20 cellular contexts compared by ENCODE assay signal in genomic region chr3:184690236-184690883, GRCh38. TPM values are rescaled to one million over a fixed set of nuclear protein-coding genes. Genes with fewer than 3 reads are reported as not detected.
DNase-seq lines count a peak whose midpoint lies in the region; ATAC-seq and TF ChIP-seq lines count a peak whose summit lies in the region.
"Had no signal": no experiment of that assay in that cellular context is flagged by ENCODE, and none has a peak within 500 bp of the region (broad histone marks: within the 10 kb centered on the region; RNA-seq: fewer than 3 reads in every experiment).

No MANE protein-coding gene starts in this region.

- H3K4me1 Mint-ChIP-seq in endodermal cell, result peaks cover 38% of the 10 kb centered on the region
- H3K4me1 Mint-ChIP-seq in neural crest cell, result peaks cover 49% of the 10 kb centered on the region
- peaks cover 0 to 4% of the 10 kb centered on the region in 2 donors for H3K4me1 Mint-ChIP-seq in effector memory CD8-positive, alpha-beta T cell (ENCODE audit: low read depth in 2 of 2)
- H3K4me1 Mint-ChIP-seq in CD8-positive, alpha-beta memory T cell, result peaks cover 0 to 2% (median 0%) of the 10 kb centered on the region in 3 donors
- H3K4me1 Mint-ChIP-seq: CD4-positive, alpha-beta memory T cell had no signal

- H3K9me2 ChIP-seq in Karpas-422 (replicated peaks; ENCODE audit: insufficient read depth, low read length), result no peaks in the 10 kb centered on the region

- 0 out of 2 replicates have a peak, but pooled peaks cover 4% of the 10 kb centered on the region for H4K20me1 ChIP-seq in Karpas-422 (ENCODE audit: insufficient read depth, low read depth, low read length)

- DNase-seq in Karpas-422 (peak; percentile 73), endodermal cell (peak; percentile 43), neural crest cell (ENCODE audit: low read depth, low spot score) (no peak), uterus (no peak)
- DNase-seq in effector memory CD8-positive, alpha-beta T cell, result no peak
- DNase-seq in CD8-positive, alpha-beta memory T cell, result no peak
- DNase-seq: activated CD4-positive, alpha-beta T cell treated with anti-CD3 and anti-CD28 coated beads for 48 hours; activated gamma-delta T cell treated with Interleukin-2 at 50 U/mL for 16 hours; activated T-cell treated with anti-CD3 and anti-CD28 coated beads, Interleukin-2, amount 50 U/mL, for 1 hour; CD4-positive, alpha-beta memory T cell; NCI-H1092 treated with DMSO at 0.1 percent for 48 hours; NCI-H187; NCI-H446 treated with DMSO at 0.1 percent for 48 hours; NCI-H774; SJCRH30; stimulated activated CD4-positive, alpha-beta T cell treated with anti-CD3 and anti-CD28 coated beads, Interleukin-4, amount 100 ng/mL, for 4 hours; WERI-Rb-1 had no signal

- no peak overlapping the region for H3K4me3 Mint-ChIP-seq in endodermal cell
- no peak overlapping the region for H3K4me3 Mint-ChIP-seq in neural crest cell
- H3K4me3 Mint-ChIP-seq in effector memory CD8-positive, alpha-beta T cell, result no peak overlapping the region
- H3K4me3 Mint-ChIP-seq in CD8-positive, alpha-beta memory T cell, result no peak overlapping the region
- H3K4me3 Mint-ChIP-seq: CD4-positive, alpha-beta memory T cell; type B pancreatic cell had no signal

- H3K27me3 Mint-ChIP-seq in endodermal cell (ENCODE audit: insufficient read depth) (peaks cover under 1% of the 10 kb centered on the region), neural crest cell (ENCODE audit: low read depth) (peaks cover 5% of the 10 kb centered on the region)
- H3K27me3 Mint-ChIP-seq in effector memory CD8-positive, alpha-beta T cell, result peaks cover 52 to 76% of the 10 kb centered on the region in 2 donors
- H3K27me3 Mint-ChIP-seq in CD8-positive, alpha-beta memory T cell, result peaks cover 13 to 24% of the 10 kb centered on the region in 2 donors
- H3K27me3 Mint-ChIP-seq: type B pancreatic cell had no signal

- POLR2A ChIA-PET in CD8-positive, alpha-beta memory T cell (lab: Charles Lee), result no interaction called here

- no peak overlapping the region for H3K4me3 ChIP-seq in Karpas-422 (ENCODE audit: low read length)
- H3K4me3 ChIP-seq in endodermal cell (ENCODE audit: low read length), result no peak overlapping the region
- H3K4me3 ChIP-seq in uterus, result no peak overlapping the region
- no peak overlapping the region for H3K4me3 ChIP-seq in CD8-positive, alpha-beta memory T cell (ENCODE audit: low read length)
- H3K4me3 ChIP-seq: prostate gland, SJCRH30 had no signal

- CTCF ChIA-PET in CD8-positive, alpha-beta memory T cell (lab: Charles Lee), result interaction anchor here (2.5 kb wide), 1 partner anchor 129 kb away, joined by 6 read pairs; the partner anchor contains the start of gene EPHB3

- H3K9me3 Mint-ChIP-seq in endodermal cell (no peaks in the 10 kb centered on the region), neural crest cell (no peaks in the 10 kb centered on the region)
- H3K9me3 Mint-ChIP-seq in effector memory CD8-positive, alpha-beta T cell, result no peaks in the 10 kb centered on the region
- H3K9me3 Mint-ChIP-seq in CD8-positive, alpha-beta memory T cell, result peaks cover 0 to 2% (median 0%) of the 10 kb centered on the region in 5 donors
- H3K9me3 Mint-ChIP-seq: CD4-positive, alpha-beta memory T cell; type B pancreatic cell had no signal

- H3K27ac ChIP-seq in Karpas-422 (ENCODE audit: low read length) (no peak overlapping the region), endodermal cell (ENCODE audit: low read depth, low read length) (no peak overlapping the region), uterus (peak overlapping the region; percentile 58 to 77)
- H3K27ac ChIP-seq in CD8-positive, alpha-beta memory T cell (ENCODE audit: low read depth, low read length), result no peak overlapping the region
- H3K27ac ChIP-seq: WERI-Rb-1 had no signal

- intact Hi-C loops in uterus (cut with DNase I; ENCODE audit: low total_unique reads), result no loop called here

- H3K9ac ChIP-seq in Karpas-422 (ENCODE audit: low read length) (no peak overlapping the region), endodermal cell (ENCODE audit: extremely low read depth, low read length, poor library complexity, severe bottlenecking) (no peak overlapping the region)

- ATAC-seq in HG03354 (IDR thresholded peaks at IDR 0.05; ENCODE audit: poor library complexity, severe bottlenecking, unreplicated experiment), result no peak
- ATAC-seq in effector memory CD8-positive, alpha-beta T cell (replicated peaks), result no peak

- no peaks in the 10 kb centered on the region for H3K36me3 ChIP-seq in Karpas-422 (ENCODE audit: insufficient read depth, low read length)
- no peaks in the 10 kb centered on the region for H3K36me3 ChIP-seq in endodermal cell (ENCODE audit: control insufficient read depth, insufficient read depth, low read length)
- no peaks in the 10 kb centered on the region for H3K36me3 ChIP-seq in uterus
- H3K36me3 ChIP-seq in CD8-positive, alpha-beta memory T cell (ENCODE audit: insufficient read depth, low read length), result no peaks in the 10 kb centered on the region
- H3K36me3 ChIP-seq: prostate gland, SJCRH30, WERI-Rb-1 had no signal

- no peak overlapping the region for H3K4me2 ChIP-seq in Karpas-422 (ENCODE audit: low read depth, low read length, poor library complexity, severe bottlenecking)

- H3K4me1 ChIP-seq in Karpas-422 (ENCODE audit: low read length) (peaks cover 25% of the 10 kb centered on the region), endodermal cell (ENCODE audit: control insufficient read depth, insufficient read depth, low read length) (peaks cover 10% of the 10 kb centered on the region), uterus (peaks cover 0 to 21% of the 10 kb centered on the region in 2 donors)
- no peaks in the 10 kb centered on the region for H3K4me1 ChIP-seq in CD8-positive, alpha-beta memory T cell (ENCODE audit: insufficient read depth, low read length)
- H3K4me1 ChIP-seq: prostate gland had no signal

- peak overlapping the region; percentile 8 for H3K27ac Mint-ChIP-seq in endodermal cell
- peak overlapping the region; percentile 54 for H3K27ac Mint-ChIP-seq in neural crest cell (ENCODE audit: unreplicated experiment)
- H3K27ac Mint-ChIP-seq in effector memory CD8-positive, alpha-beta T cell, result no peak overlapping the region
- no peak overlapping the region for H3K27ac Mint-ChIP-seq in CD8-positive, alpha-beta memory T cell
- H3K27ac Mint-ChIP-seq: CD4-positive, alpha-beta memory T cell; type B pancreatic cell had no signal

- H3K9me3 ChIP-seq in Karpas-422 (ENCODE audit: low read length), result no peaks in the 10 kb centered on the region
- no peaks in the 10 kb centered on the region for H3K9me3 ChIP-seq in endodermal cell (ENCODE audit: control insufficient read depth, low read length)
- H3K9me3 ChIP-seq in uterus, result no peaks in the 10 kb centered on the region
- no peaks in the 10 kb centered on the region for H3K9me3 ChIP-seq in CD8-positive, alpha-beta memory T cell (ENCODE audit: low read length)
- H3K9me3 ChIP-seq: prostate gland, SJCRH30 had no signal

- H3K27me3 ChIP-seq in Karpas-422 (ENCODE audit: low read length) (no peaks in the 10 kb centered on the region), endodermal cell (ENCODE audit: control insufficient read depth, insufficient read depth, low read length, poor library complexity, severe bottlenecking) (no peaks in the 10 kb centered on the region), uterus (no peaks in the 10 kb centered on the region)
- H3K27me3 ChIP-seq in CD8-positive, alpha-beta memory T cell (ENCODE audit: insufficient read depth, low read length, poor library complexity, severe bottlenecking), result peaks cover 5% of the 10 kb centered on the region
- H3K27me3 ChIP-seq: SJCRH30 had no signal

- TF ChIP-seq CTCF in endodermal cell (conservative IDR thresholded peaks at IDR 0.05) (no peak), neural crest cell (conservative IDR thresholded peaks at IDR 0.05) (no peak), uterus (IDR thresholded peaks at IDR 0.05) (no peak)

- TF ChIP-seq POLR2A in uterus (IDR thresholded peaks at IDR 0.05), result no peak

- H3K36me3 Mint-ChIP-seq in endodermal cell (ENCODE audit: low read depth), result no peaks in the 10 kb centered on the region
- H3K36me3 Mint-ChIP-seq in neural crest cell (ENCODE audit: low read depth), result no peaks in the 10 kb centered on the region
- no peaks in the 10 kb centered on the region for H3K36me3 Mint-ChIP-seq in effector memory CD8-positive, alpha-beta T cell (ENCODE audit: insufficient read depth)
- H3K36me3 Mint-ChIP-seq in CD8-positive, alpha-beta memory T cell, result no peaks in the 10 kb centered on the region
- H3K36me3 Mint-ChIP-seq: CD4-positive, alpha-beta memory T cell; type B pancreatic cell had no signal

- no peaks in the 10 kb centered on the region for H3K79me2 ChIP-seq in Karpas-422 (ENCODE audit: low read length)

- WGBS in endodermal cell (ENCODE audit: insufficient coverage in 1 of 2, insufficient read length in 1 of 2), 2 experiments, result 84 to 92% methylated on average over 7 to 15 of the region's 15 CpGs

- H2AFZ ChIP-seq in Karpas-422 (ENCODE audit: low read length), result no peak overlapping the region

RNA-seq across cellular contexts. Expression of gene MAGEF1, which starts 21.5 kb away (rescaled TPM):
- total RNA-seq in Karpas-422 (2014; rRNA removed; shearing (Covaris generic); ENCODE audit: low replicate concordance), result 50.8 and 123 TPM in 2 replicates
- total RNA-seq in endodermal cell (10 to 100 TPM; 61.3 to 86.5 TPM), neural crest cell (76.3 and 80.3 TPM in 2 replicates), uterus (10 to 100 TPM; 33.9 to 55.4 (median 49.0) TPM)
- polyA plus RNA-seq in endodermal cell (2013, experiment 1 of 2), result 76.3 TPM
- polyA plus RNA-seq in endodermal cell (2013, experiment 2 of 2), result 65.0 TPM
- 10 to 100 TPM; 24.5 to 25.0 TPM for total RNA-seq in CD8-positive, alpha-beta memory T cell
- polyA plus RNA-seq in CD8-positive, alpha-beta memory T cell, result 14.5 TPM

Comparison
In these comparisons a context has a peak if more than half of its experiments do, and no peak if none do; other contexts are left out.
1. DNase-seq: peak in Karpas-422 (single experiment) and endodermal cell (single experiment); none in neural crest cell (single experiment), uterus (0 of 2), effector memory CD8-positive, alpha-beta T cell (0 of 3) and CD8-positive, alpha-beta memory T cell (0 of 5).
2. H3K27ac ChIP-seq: peak in uterus (2 of 2); none in Karpas-422 (single experiment), endodermal cell (single experiment) and CD8-positive, alpha-beta memory T cell (single experiment).
3. H3K27ac Mint-ChIP-seq: peak in endodermal cell (single experiment) and neural crest cell (single experiment); none in effector memory CD8-positive, alpha-beta T cell (0 of 2) and CD8-positive, alpha-beta memory T cell (0 of 8).